Comparison of ENCODE assay signal across 9 cellular contexts in genomic region chr13:24709186-24709913, GRCh38.
A peak's percentile ranks its signal among the peaks of the same experiment; 100 is the strongest.
DNase-seq lines count a peak whose midpoint lies in the region; ATAC-seq lines count a peak whose summit lies in the region.
"Had no signal": no experiment of that assay in that cellular context is flagged by ENCODE, and none has a peak within 500 bp of the region (broad histone marks: within the 10 kb centered on the region; RNA-seq: fewer than 3 reads in every experiment).

No MANE protein-coding gene starts in this region.

- ATAC-seq in GM18868 (IDR thresholded peaks at IDR 0.05; ENCODE audit: unreplicated experiment), result peak; percentile 86
- ATAC-seq in HG03196 (IDR thresholded peaks at IDR 0.05; ENCODE audit: unreplicated experiment), result peak; percentile 90

- DNase-seq in activated CD8-positive, alpha-beta memory T cell treated with anti-CD3 and anti-CD28 coated beads for 48 hours (ENCODE audit: low read depth in 2 of 3, low spot score in 2 of 3), result peak in 2 of 3 experiments; percentile 35 to 40
- DNase-seq in stimulated activated CD4-positive, alpha-beta T cell treated with anti-CD3 and anti-CD28 coated beads, Interleukin-15, amount 100 ng/mL, for 48 hours (ENCODE audit: low read depth in 2 of 2), result peak; percentile 42 to 51
- DNase-seq in NCI-H187 (lab: John Stamatoyannopoulos, UW) (no peak), NCI-H774 (lab: John Stamatoyannopoulos, UW) (no peak), NCI-H1105 (lab: John Stamatoyannopoulos, UW) (no peak), NCI-H82 treated with DMSO at 0.1 percent for 48 hours (lab: John Stamatoyannopoulos, UW; ENCODE audit: unreplicated experiment) (no peak)
- DNase-seq: right lobe of liver had no signal

Comparison
In these comparisons a context has a peak if more than half of its experiments do, and no peak if none do; other contexts are left out.
1. DNase-seq: peak in activated CD8-positive, alpha-beta memory T cell treated with anti-CD3 and anti-CD28 coated beads for 48 hours (2 of 3) and stimulated activated CD4-positive, alpha-beta T cell treated with anti-CD3 and anti-CD28 coated beads, Interleukin-15, amount 100 ng/mL, for 48 hours (2 of 2); none in NCI-H187 (0 of 2), NCI-H774 (single experiment), NCI-H1105 (single experiment) and NCI-H82 treated with DMSO at 0.1 percent for 48 hours (single experiment).